In the genomic region with DNA sequence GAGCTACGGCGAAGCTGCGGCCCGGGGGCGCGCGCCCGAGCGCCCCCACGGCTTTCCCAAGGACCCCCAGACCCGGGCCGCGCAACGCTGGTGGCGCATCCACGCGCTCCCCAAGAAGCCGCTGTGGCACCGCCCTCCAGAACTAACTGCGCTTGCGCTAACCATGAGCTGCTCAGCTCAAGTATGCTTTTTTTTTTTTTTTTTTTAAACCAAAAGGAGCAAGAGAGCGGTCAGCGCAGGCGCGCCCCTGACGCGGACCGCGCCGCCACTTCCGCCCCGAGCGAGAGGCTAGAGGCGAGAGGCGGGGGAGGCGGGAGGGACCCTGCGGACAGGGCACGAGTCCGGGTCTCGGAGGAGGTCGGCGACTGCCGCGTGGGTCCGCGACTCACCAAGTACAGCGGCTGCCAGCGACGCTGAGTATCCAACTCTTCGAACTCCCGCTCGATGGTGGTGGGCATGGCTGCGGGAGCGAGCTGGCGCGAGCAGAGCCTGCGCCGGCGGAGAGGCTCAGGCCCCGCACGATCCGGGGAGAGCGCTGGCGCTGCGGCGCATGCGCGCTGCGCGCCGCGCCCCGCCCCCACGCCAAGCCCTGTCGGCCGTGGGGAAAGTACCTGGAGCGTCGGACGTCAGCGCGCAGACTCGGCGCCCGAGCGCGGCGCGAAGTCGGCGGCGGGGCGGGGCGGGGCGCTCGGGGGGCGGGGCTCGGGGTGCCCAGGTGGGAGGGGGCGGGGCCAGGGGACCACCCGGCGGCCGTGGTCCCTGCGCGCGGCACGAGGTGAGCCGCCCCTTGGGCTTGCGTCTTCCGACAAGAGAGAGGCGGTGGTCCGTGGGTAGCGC, we compare ENCODE assay signal across 1 cellular context.
TF ChIP-seq lines count a peak whose summit lies in the region.

A gene (minus strand): TSS at position 554 of the 837 bp plus-strand sequence. CDS start 96 bp downstream, at position 458.

TF ChIP-seq in HEK293, 187 proteins besides CTCF, POLR2A, EP300 and RAD21 (continued from another document and continues in another):
- TF ChIP-seq, protein P1, sequence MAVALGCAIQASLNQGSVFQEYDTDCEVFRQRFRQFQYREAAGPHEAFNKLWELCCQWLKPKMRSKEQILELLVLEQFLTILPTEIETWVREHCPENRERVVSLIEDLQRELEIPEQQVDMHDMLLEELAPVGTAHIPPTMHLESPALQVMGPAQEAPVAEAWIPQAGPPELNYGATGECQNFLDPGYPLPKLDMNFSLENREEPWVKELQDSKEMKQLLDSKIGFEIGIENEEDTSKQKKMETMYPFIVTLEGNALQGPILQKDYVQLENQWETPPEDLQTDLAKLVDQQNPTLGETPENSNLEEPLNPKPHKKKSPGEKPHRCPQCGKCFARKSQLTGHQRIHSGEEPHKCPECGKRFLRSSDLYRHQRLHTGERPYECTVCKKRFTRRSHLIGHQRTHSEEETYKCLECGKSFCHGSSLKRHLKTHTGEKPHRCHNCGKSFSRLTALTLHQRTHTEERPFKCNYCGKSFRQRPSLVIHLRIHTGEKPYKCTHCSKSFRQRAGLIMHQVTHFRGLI (tag by site-specific recombination; IDR thresholded peaks at IDR 0.05), result no peak
- no peak for TF ChIP-seq SCRT2 (tag by site-specific recombination; IDR thresholded peaks at IDR 0.05)
- no peak for TF ChIP-seq ZNF211 (tag by site-specific recombination; IDR thresholded peaks at IDR 0.05; ENCODE audit: low read depth)
- TF ChIP-seq, protein P2, sequence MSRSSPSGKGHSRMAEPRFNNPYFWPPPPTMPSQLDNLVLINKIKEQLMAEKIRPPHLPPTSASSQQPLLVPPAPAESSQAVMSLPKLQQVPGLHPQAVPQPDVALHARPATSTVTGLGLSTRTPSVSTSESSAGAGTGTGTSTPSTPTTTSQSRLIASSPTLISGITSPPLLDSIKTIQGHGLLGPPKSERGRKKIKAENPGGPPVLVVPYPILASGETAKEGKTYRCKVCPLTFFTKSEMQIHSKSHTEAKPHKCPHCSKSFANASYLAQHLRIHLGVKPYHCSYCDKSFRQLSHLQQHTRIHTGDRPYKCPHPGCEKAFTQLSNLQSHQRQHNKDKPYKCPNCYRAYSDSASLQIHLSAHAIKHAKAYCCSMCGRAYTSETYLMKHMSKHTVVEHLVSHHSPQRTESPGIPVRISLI (tag by site-specific recombination; IDR thresholded peaks at IDR 0.05), result peak; percentile 97
- peak; percentile 80 for TF ChIP-seq ZEB2 (tag by site-specific recombination; IDR thresholded peaks at IDR 0.05)
- TF ChIP-seq, protein P3, sequence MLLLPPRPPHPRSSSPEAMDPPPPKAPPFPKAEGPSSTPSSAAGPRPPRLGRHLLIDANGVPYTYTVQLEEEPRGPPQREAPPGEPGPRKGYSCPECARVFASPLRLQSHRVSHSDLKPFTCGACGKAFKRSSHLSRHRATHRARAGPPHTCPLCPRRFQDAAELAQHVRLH (tag by site-specific recombination; IDR thresholded peaks at IDR 0.05), result peak; percentile 61; the same call in 1 of the 2 replicates
- TF ChIP-seq ZFP3 (tag by site-specific recombination; IDR thresholded peaks at IDR 0.05; ENCODE audit: low read depth), result peak; percentile 79
- TF ChIP-seq, protein P4, sequence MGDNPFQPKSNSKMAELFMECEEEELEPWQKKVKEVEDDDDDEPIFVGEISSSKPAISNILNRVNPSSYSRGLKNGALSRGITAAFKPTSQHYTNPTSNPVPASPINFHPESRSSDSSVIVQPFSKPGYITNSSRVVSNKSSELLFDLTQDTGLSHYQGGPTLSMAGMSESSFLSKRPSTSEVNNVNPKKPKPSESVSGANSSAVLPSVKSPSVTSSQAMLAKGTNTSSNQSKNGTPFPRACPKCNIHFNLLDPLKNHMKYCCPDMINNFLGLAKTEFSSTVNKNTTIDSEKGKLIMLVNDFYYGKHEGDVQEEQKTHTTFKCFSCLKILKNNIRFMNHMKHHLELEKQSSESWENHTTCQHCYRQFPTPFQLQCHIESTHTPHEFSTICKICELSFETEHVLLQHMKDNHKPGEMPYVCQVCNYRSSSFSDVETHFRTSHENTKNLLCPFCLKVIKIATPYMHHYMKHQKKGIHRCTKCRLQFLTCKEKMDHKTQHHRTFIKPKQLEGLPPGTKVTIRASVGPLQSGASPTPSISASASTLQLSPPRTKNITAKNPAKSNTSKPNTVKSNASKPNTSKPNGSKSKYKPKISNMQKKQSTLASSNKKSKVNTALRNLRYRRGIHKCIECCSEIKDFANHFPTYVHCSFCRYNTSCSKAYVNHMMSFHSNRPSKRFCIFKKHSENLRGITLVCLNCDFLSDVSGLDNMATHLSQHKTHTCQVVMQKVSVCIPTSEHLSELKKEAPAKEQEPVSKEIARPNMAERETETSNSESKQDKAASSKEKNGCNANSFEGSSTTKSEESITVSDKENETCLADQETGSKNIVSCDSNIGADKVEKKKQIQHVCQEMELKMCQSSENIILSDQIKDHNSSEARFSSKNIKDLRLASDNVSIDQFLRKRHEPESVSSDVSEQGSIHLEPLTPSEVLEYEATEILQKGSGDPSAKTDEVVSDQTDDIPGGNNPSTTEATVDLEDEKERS (tag by site-specific recombination; IDR thresholded peaks at IDR 0.05), result no peak
- TF ChIP-seq BCL11B (tag by site-specific recombination; IDR thresholded peaks at IDR 0.05; ENCODE audit: low read depth), result peak; percentile 82
- TF ChIP-seq ZNF623 (tag by site-specific recombination; IDR thresholded peaks at IDR 0.05), result no peak
- no peak for TF ChIP-seq WT1 (tag by site-specific recombination; IDR thresholded peaks at IDR 0.05)
- TF ChIP-seq, protein P5, sequence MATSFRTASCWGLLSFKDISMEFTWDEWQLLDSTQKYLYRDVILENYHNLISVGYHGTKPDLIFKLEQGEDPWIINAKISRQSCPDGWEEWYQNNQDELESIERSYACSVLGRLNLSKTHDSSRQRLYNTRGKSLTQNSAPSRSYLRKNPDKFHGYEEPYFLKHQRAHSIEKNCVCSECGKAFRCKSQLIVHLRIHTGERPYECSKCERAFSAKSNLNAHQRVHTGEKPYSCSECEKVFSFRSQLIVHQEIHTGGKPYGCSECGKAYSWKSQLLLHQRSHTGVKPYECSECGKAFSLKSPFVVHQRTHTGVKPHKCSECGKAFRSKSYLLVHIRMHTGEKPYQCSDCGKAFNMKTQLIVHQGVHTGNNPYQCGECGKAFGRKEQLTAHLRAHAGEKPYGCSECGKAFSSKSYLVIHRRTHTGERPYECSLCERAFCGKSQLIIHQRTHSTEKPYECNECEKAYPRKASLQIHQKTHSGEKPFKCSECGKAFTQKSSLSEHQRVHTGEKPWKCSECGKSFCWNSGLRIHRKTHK (tag by site-specific recombination; IDR thresholded peaks at IDR 0.05), result no peak
- TF ChIP-seq, protein P6, sequence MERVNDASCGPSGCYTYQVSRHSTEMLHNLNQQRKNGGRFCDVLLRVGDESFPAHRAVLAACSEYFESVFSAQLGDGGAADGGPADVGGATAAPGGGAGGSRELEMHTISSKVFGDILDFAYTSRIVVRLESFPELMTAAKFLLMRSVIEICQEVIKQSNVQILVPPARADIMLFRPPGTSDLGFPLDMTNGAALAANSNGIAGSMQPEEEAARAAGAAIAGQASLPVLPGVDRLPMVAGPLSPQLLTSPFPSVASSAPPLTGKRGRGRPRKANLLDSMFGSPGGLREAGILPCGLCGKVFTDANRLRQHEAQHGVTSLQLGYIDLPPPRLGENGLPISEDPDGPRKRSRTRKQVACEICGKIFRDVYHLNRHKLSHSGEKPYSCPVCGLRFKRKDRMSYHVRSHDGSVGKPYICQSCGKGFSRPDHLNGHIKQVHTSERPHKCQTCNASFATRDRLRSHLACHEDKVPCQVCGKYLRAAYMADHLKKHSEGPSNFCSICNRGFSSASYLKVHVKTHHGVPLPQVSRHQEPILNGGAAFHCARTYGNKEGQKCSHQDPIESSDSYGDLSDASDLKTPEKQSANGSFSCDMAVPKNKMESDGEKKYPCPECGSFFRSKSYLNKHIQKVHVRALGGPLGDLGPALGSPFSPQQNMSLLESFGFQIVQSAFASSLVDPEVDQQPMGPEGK (tag by site-specific recombination; IDR thresholded peaks at IDR 0.05), result 0 out of 2 replicates have a peak, but pooled peaks have one; percentile 51
- TF ChIP-seq ZSCAN30 (tag by site-specific recombination; IDR thresholded peaks at IDR 0.05), result peak; percentile 93
- no peak for TF ChIP-seq ZNF404 (tag by site-specific recombination; IDR thresholded peaks at IDR 0.05)
- peak; percentile 90; the same call in 1 of the 2 replicates for TF ChIP-seq ZNF324 (tag by site-specific recombination; IDR thresholded peaks at IDR 0.05)
- TF ChIP-seq ZNF510 (tag by site-specific recombination; IDR thresholded peaks at IDR 0.05; ENCODE audit: insufficient replicate concordance), result no peak
- no peak for TF ChIP-seq ZNF112 (tag by site-specific recombination; IDR thresholded peaks at IDR 0.05)
- no peak for TF ChIP-seq ZIC2 (tag by site-specific recombination; IDR thresholded peaks at IDR 0.05)
- TF ChIP-seq, protein P7, sequence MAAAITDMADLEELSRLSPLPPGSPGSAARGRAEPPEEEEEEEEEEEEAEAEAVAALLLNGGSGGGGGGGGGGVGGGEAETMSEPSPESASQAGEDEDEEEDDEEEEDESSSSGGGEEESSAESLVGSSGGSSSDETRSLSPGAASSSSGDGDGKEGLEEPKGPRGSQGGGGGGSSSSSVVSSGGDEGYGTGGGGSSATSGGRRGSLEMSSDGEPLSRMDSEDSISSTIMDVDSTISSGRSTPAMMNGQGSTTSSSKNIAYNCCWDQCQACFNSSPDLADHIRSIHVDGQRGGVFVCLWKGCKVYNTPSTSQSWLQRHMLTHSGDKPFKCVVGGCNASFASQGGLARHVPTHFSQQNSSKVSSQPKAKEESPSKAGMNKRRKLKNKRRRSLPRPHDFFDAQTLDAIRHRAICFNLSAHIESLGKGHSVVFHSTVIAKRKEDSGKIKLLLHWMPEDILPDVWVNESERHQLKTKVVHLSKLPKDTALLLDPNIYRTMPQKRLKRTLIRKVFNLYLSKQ (tag by site-specific recombination; IDR thresholded peaks at IDR 0.05; ENCODE audit: borderline replicate concordance), result no peak
- TF ChIP-seq MZF1 (tag by site-specific recombination; IDR thresholded peaks at IDR 0.05; ENCODE audit: borderline replicate concordance), result no peak
- no peak for TF ChIP-seq SETDB1 (IDR thresholded peaks at IDR 0.05; ENCODE audit: insufficient read length, low read length)
- TF ChIP-seq, protein P8, sequence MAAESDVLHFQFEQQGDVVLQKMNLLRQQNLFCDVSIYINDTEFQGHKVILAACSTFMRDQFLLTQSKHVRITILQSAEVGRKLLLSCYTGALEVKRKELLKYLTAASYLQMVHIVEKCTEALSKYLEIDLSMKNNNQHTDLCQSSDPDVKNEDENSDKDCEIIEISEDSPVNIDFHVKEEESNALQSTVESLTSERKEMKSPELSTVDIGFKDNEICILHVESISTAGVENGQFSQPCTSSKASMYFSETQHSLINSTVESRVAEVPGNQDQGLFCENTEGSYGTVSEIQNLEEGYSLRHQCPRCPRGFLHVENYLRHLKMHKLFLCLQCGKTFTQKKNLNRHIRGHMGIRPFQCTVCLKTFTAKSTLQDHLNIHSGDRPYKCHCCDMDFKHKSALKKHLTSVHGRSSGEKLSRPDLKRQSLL (tag by site-specific recombination; IDR thresholded peaks at IDR 0.05), result 0 out of 2 replicates have a peak, but pooled peaks have one; percentile 3
- no peak for TF ChIP-seq ZNF544 (tag by site-specific recombination; IDR thresholded peaks at IDR 0.05)
- no peak for TF ChIP-seq ZNF354C (tag by site-specific recombination; IDR thresholded peaks at IDR 0.05; ENCODE audit: borderline replicate concordance, low read depth)
- no peak for TF ChIP-seq PRDM1 (tag by site-specific recombination; IDR thresholded peaks at IDR 0.05)
- 0 out of 2 replicates have a peak, but pooled peaks have one; percentile 33 for TF ChIP-seq SP3 (tag by site-specific recombination; IDR thresholded peaks at IDR 0.05)
- TF ChIP-seq ZFP41 (tag by site-specific recombination; IDR thresholded peaks at IDR 0.05; ENCODE audit: borderline replicate concordance), result no peak
- TF ChIP-seq, protein P9, sequence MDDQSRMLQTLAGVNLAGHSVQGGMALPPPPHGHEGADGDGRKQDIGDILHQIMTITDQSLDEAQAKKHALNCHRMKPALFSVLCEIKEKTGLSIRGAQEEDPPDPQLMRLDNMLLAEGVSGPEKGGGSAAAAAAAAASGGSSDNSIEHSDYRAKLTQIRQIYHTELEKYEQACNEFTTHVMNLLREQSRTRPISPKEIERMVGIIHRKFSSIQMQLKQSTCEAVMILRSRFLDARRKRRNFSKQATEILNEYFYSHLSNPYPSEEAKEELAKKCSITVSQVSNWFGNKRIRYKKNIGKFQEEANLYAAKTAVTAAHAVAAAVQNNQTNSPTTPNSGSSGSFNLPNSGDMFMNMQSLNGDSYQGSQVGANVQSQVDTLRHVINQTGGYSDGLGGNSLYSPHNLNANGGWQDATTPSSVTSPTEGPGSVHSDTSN (CRISPR knock-in tag; IDR thresholded peaks at IDR 0.05), result no peak
- TF ChIP-seq ZNF184 (tag by site-specific recombination; IDR thresholded peaks at IDR 0.05), result no peak
- TF ChIP-seq GLI4 (tag by site-specific recombination; IDR thresholded peaks at IDR 0.05), result no peak
- TF ChIP-seq, protein P10, sequence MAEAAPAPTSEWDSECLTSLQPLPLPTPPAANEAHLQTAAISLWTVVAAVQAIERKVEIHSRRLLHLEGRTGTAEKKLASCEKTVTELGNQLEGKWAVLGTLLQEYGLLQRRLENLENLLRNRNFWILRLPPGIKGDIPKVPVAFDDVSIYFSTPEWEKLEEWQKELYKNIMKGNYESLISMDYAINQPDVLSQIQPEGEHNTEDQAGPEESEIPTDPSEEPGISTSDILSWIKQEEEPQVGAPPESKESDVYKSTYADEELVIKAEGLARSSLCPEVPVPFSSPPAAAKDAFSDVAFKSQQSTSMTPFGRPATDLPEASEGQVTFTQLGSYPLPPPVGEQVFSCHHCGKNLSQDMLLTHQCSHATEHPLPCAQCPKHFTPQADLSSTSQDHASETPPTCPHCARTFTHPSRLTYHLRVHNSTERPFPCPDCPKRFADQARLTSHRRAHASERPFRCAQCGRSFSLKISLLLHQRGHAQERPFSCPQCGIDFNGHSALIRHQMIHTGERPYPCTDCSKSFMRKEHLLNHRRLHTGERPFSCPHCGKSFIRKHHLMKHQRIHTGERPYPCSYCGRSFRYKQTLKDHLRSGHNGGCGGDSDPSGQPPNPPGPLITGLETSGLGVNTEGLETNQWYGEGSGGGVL (tag by site-specific recombination; IDR thresholded peaks at IDR 0.05), result peak; percentile 56; the same call in 1 of the 2 replicates
- TF ChIP-seq ZNF660 (tag by site-specific recombination; IDR thresholded peaks at IDR 0.05), result no peak
- TF ChIP-seq ZNF571 (tag by site-specific recombination; IDR thresholded peaks at IDR 0.05), result no peak
- TF ChIP-seq HOXD13 (CRISPR knock-in tag; IDR thresholded peaks at IDR 0.05; ENCODE audit: borderline replicate concordance), result no peak
- TF ChIP-seq SP7 (tag by site-specific recombination; IDR thresholded peaks at IDR 0.05), result peak; percentile 83
- TF ChIP-seq MEIS1 (CRISPR knock-in tag; IDR thresholded peaks at IDR 0.05; ENCODE audit: borderline replicate concordance), result no peak
- no peak for TF ChIP-seq ZFP69B (tag by site-specific recombination; IDR thresholded peaks at IDR 0.05)
- TF ChIP-seq ZNF629 (tag by site-specific recombination; IDR thresholded peaks at IDR 0.05), result 0 out of 2 replicates have a peak, but pooled peaks have one; percentile 21
- TF ChIP-seq TRIM28 (IDR thresholded peaks at IDR 0.05; ENCODE audit: borderline replicate concordance, low read length), result no peak
- peak; percentile 61 for TF ChIP-seq ZFHX2 (tag by site-specific recombination; conservative IDR thresholded peaks at IDR 0.05)
- no peak for TF ChIP-seq REPIN1 (tag by site-specific recombination; IDR thresholded peaks at IDR 0.05; ENCODE audit: low read depth)
- TF ChIP-seq ZSCAN23 (tag by site-specific recombination; IDR thresholded peaks at IDR 0.05), result no peak
- no peak for TF ChIP-seq ZNF791 (tag by site-specific recombination; IDR thresholded peaks at IDR 0.05)
- no peak for TF ChIP-seq ZNF394 (tag by site-specific recombination; IDR thresholded peaks at IDR 0.05; ENCODE audit: borderline replicate concordance)
- TF ChIP-seq ZNF19 (tag by site-specific recombination; IDR thresholded peaks at IDR 0.05; ENCODE audit: low read depth), result no peak
- no peak for TF ChIP-seq ZBTB1 (tag by site-specific recombination; IDR thresholded peaks at IDR 0.05)
